9 cellular contexts compared by ENCODE assay signal in genomic region chr5:119031047-119031886, GRCh38. TPM values are rescaled to one million over a fixed set of nuclear protein-coding genes. Genes with fewer than 3 reads are reported as not detected.
DNase-seq lines count a peak whose midpoint lies in the region; ATAC-seq and TF ChIP-seq lines count a peak whose summit lies in the region.
"Had no signal": no experiment of that assay in that cellular context is flagged by ENCODE, and none has a peak within 500 bp of the region (broad histone marks: within the 10 kb centered on the region; RNA-seq: fewer than 3 reads in every experiment).

No MANE protein-coding gene starts in this region.

- no peak overlapping the region for H3K27ac ChIP-seq in CD8-positive, alpha-beta T cell (ENCODE audit: low read depth, low read length)

- no peaks in the 10 kb centered on the region for H3K9me3 ChIP-seq in CD8-positive, alpha-beta T cell (ENCODE audit: low read length)

- H3K36me3 Mint-ChIP-seq in CD8-positive, alpha-beta T cell = no peaks in the 10 kb centered on the region
- peaks cover 2% of the 10 kb centered on the region for H3K36me3 Mint-ChIP-seq in T-helper 2 cell treated with Interferon-gamma antibody and Interleukin-4, amounts not matched to agents 5 μg/mL and 100 μg/mL, for 36 hours (ENCODE audit: low read depth)

- intact Hi-C loops in CD8-positive, alpha-beta T cell (cut with DNase I, micrococcal nuclease) = no loop called here

- no peaks in the 10 kb centered on the region for H3K36me3 ChIP-seq in CD8-positive, alpha-beta T cell (ENCODE audit: insufficient read depth, low read length)

- no peaks in the 10 kb centered on the region for H3K27me3 ChIP-seq in CD8-positive, alpha-beta T cell (ENCODE audit: insufficient read depth, low read length)

- no peak for DNase-seq in CD8-positive, alpha-beta T cell
- DNase-seq in T-helper 2 cell treated with Interferon-gamma antibody and Interleukin-4, amounts not matched to agents 5 μg/mL and 100 μg/mL, for 36 hours (ENCODE audit: low spot score) = no peak
- DNase-seq in NCI-H1092 (lab: John Stamatoyannopoulos, UW) = no peak
- no peak for DNase-seq in GF-D8 (lab: John Stamatoyannopoulos, UW)
- no peak for DNase-seq in NCI-H2196 (lab: John Stamatoyannopoulos, UW; ENCODE audit: unreplicated experiment)
- no peak for DNase-seq in GM03348 (ENCODE audit: low spot score)
- DNase-seq: DMS153 had no signal

- POLR2A ChIA-PET in CD8-positive, alpha-beta T cell (lab: Charles Lee) = interaction anchor here (1.8 kb wide), 1 partner anchor 40 kb away, joined by 6 read pairs; the partner anchor contains the start of gene DMXL1

- peak overlapping the region; percentile 47 for H3K4me3 Mint-ChIP-seq in CD8-positive, alpha-beta T cell
- peak overlapping the region; percentile 53 for H3K4me3 Mint-ChIP-seq in T-helper 2 cell treated with Interferon-gamma antibody and Interleukin-4, amounts not matched to agents 5 μg/mL and 100 μg/mL, for 36 hours

- peak overlapping the region; percentile 79 for H3K27ac Mint-ChIP-seq in CD8-positive, alpha-beta T cell
- peak overlapping the region; percentile 82 for H3K27ac Mint-ChIP-seq in T-helper 2 cell treated with Interferon-gamma antibody and Interleukin-4, amounts not matched to agents 5 μg/mL and 100 μg/mL, for 36 hours

- CTCF ChIA-PET in CD8-positive, alpha-beta T cell (lab: Charles Lee) = interaction anchor here (1.1 kb wide), 1 partner anchor 44 kb away, joined by 3 read pairs; no protein-coding TSS in a partner anchor

- no peak for ATAC-seq in CD8-positive, alpha-beta T cell
- ATAC-seq in GM19372 (IDR thresholded peaks at IDR 0.05; ENCODE audit: low read depth, unreplicated experiment) (peak; percentile 88), HG03039 (IDR thresholded peaks at IDR 0.05; ENCODE audit: unreplicated experiment) (peak; percentile 70)

- H3K4me1 ChIP-seq in CD8-positive, alpha-beta T cell (ENCODE audit: insufficient read depth, low read length) = peaks cover 13% of the 10 kb centered on the region

- H3K27me3 Mint-ChIP-seq in CD8-positive, alpha-beta T cell (ENCODE audit: low read depth) = no peaks in the 10 kb centered on the region
- H3K27me3 Mint-ChIP-seq in T-helper 2 cell treated with Interferon-gamma antibody and Interleukin-4, amounts not matched to agents 5 μg/mL and 100 μg/mL, for 36 hours (ENCODE audit: low read depth) = no peaks in the 10 kb centered on the region

- no peaks in the 10 kb centered on the region for H3K9me3 Mint-ChIP-seq in CD8-positive, alpha-beta T cell
- no peaks in the 10 kb centered on the region for H3K9me3 Mint-ChIP-seq in T-helper 2 cell treated with Interferon-gamma antibody and Interleukin-4, amounts not matched to agents 5 μg/mL and 100 μg/mL, for 36 hours

- no peak overlapping the region for H3K4me3 ChIP-seq in CD8-positive, alpha-beta T cell (ENCODE audit: low read depth, low read length)

- H3K4me1 Mint-ChIP-seq in CD8-positive, alpha-beta T cell (ENCODE audit: low read depth) = peaks cover 21% of the 10 kb centered on the region
- H3K4me1 Mint-ChIP-seq in T-helper 2 cell treated with Interferon-gamma antibody and Interleukin-4, amounts not matched to agents 5 μg/mL and 100 μg/mL, for 36 hours (ENCODE audit: low read depth) = peaks cover 21% of the 10 kb centered on the region

- TF ChIP-seq CTCF in CD8-positive, alpha-beta T cell (IDR thresholded peaks at IDR 0.05) = no peak

RNA-seq across cellular contexts. Expression of gene DMXL1, which starts 39.6 kb away (rescaled TPM):
- total RNA-seq in CD8-positive, alpha-beta T cell = 10 to 100 TPM; 28.7 to 32.4 TPM

RNA-seq across cellular contexts. Expression of gene DTWD2, which starts 42.9 kb away (rescaled TPM):
- 1 to 10 TPM; 1.6 to 1.9 TPM for total RNA-seq in CD8-positive, alpha-beta T cell
